In the genomic region with DNA sequence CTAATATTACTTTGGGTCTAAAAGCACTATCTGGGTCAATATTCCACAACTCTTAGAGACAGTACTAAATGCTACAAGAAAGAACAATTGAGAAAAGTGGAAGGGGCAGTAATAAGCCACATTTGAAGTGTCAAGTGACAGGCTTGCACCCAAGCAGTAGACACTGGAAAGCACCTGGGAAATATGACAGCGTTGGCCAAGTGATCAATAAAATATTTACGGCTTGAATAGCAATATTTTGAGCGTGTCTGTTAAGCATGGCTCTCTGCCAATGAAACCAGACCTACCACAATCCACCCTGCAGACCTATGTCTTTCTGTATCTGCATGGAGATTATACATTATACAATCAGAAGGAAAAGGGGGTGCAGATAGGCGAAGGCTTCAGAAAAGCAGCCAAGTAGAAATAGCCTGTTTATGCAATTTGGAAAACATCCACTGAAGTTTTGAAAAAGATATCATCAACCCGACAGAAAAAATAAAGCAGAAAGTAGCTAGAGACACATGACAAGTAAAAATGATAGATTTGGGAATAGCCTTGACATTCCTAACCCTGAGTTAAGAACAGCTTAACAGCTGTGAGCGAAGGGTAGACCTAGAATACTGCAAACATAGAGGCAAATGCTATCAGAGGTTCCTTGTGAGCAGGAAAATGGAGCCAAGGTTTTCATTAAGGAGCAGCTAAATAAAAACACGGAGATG, we compare ENCODE assay signal across 10 cellular contexts.
DNase-seq lines count a peak whose midpoint lies in the region; ATAC-seq and TF ChIP-seq lines count a peak whose summit lies in the region.
"Had no signal": no experiment of that assay in that cellular context is flagged by ENCODE, and none has a peak within 500 bp of the region (broad histone marks: within the 10 kb centered on the region; RNA-seq: fewer than 3 reads in every experiment).

No MANE protein-coding gene starts in this region.

- no peaks in the 10 kb centered on the region for H3K9me3 Mint-ChIP-seq in CD8-positive, alpha-beta T cell

- H3K27ac ChIP-seq in CD8-positive, alpha-beta T cell (ENCODE audit: low read depth, low read length): peak overlapping the region; percentile 91
- H3K27ac ChIP-seq in Karpas-422 (ENCODE audit: low read length): peak overlapping the region; percentile 96
- H3K27ac ChIP-seq in psoas muscle: peak overlapping the region; percentile 5

- ATAC-seq in CD8-positive, alpha-beta T cell: no peak
- ATAC-seq in psoas muscle (no peak), HG02571 (IDR thresholded peaks at IDR 0.05; ENCODE audit: unreplicated experiment) (no peak)

- H3K9me3 ChIP-seq in CD8-positive, alpha-beta T cell (ENCODE audit: low read length): no peaks in the 10 kb centered on the region
- H3K9me3 ChIP-seq in Karpas-422 (ENCODE audit: low read length) (no peaks in the 10 kb centered on the region), endocrine pancreas (ENCODE audit: control insufficient read depth, low read length) (no peaks in the 10 kb centered on the region), psoas muscle (no peaks in the 10 kb centered on the region)

- H4K20me1 ChIP-seq in Karpas-422 (ENCODE audit: insufficient read depth, low read depth, low read length): peaks cover 64% of the 10 kb centered on the region

- no peaks in the 10 kb centered on the region for H3K27me3 ChIP-seq in CD8-positive, alpha-beta T cell (ENCODE audit: insufficient read depth, low read length)
- H3K27me3 ChIP-seq in Karpas-422 (ENCODE audit: low read length): no peaks in the 10 kb centered on the region
- H3K27me3 ChIP-seq in endocrine pancreas (ENCODE audit: control insufficient read depth, insufficient read depth, low read length): no peaks in the 10 kb centered on the region
- H3K27me3 ChIP-seq in psoas muscle (ENCODE audit: insufficient read depth in 3 of 3, low read length in 2 of 3): no peaks in the 10 kb centered on the region

- TF ChIP-seq CTCF in CD8-positive, alpha-beta T cell (IDR thresholded peaks at IDR 0.05): no peak
- TF ChIP-seq CTCF in psoas muscle (IDR thresholded peaks at IDR 0.05): no peak
- TF ChIP-seq CTCF in GM10248 (IDR thresholded peaks at IDR 0.05; ENCODE audit: control extremely low read depth, extremely low read depth, low read depth, missing control alignments): no peak

- POLR2A ChIA-PET in CD8-positive, alpha-beta T cell (lab: Charles Lee): interaction anchor here (0.6 to 14.6 kb wide), 16 partner anchors 10 to 234 kb away, joined by 3 to 274 read pairs (median 20); no protein-coding TSS in a partner anchor
- POLR2A ChIA-PET in GM10248 (lab: Yijun Ruan, JAX): no interaction called here

- no peak for DNase-seq in CD8-positive, alpha-beta T cell
- peak; percentile 38 for DNase-seq in Karpas-422
- no peak for DNase-seq in psoas muscle
- DNase-seq in H4 (ENCODE audit: low spot score): no peak
- no peak for DNase-seq in SK-N-DZ (ENCODE audit: low spot score)
- DNase-seq in GM10248 (ENCODE audit: extremely low spot score): no peak
- DNase-seq: activated CD8-positive, alpha-beta memory T cell treated with anti-CD3 and anti-CD28 coated beads for 24 hours; islet precursor cell had no signal

- H3K4me3 ChIP-seq in CD8-positive, alpha-beta T cell (ENCODE audit: low read depth, low read length): peak overlapping the region; percentile 94
- H3K4me3 ChIP-seq in Karpas-422 (ENCODE audit: low read length) (no peak overlapping the region; the same call in 1 of the 2 replicates), endocrine pancreas (ENCODE audit: control insufficient read depth, insufficient read depth, low read length) (peak overlapping the region; percentile 29), psoas muscle (peak overlapping the region; percentile 88)

- H3K9me2 ChIP-seq in Karpas-422 (replicated peaks; ENCODE audit: insufficient read depth, low read length): no peaks in the 10 kb centered on the region

- peaks cover 95% of the 10 kb centered on the region for H3K36me3 Mint-ChIP-seq in CD8-positive, alpha-beta T cell

- no peak overlapping the region for H2AFZ ChIP-seq in Karpas-422 (ENCODE audit: low read length)

- no peaks in the 10 kb centered on the region for H3K27me3 Mint-ChIP-seq in CD8-positive, alpha-beta T cell (ENCODE audit: low read depth)

- H3K9ac ChIP-seq in Karpas-422 (ENCODE audit: low read length) (no peak overlapping the region; the same call in 1 of the 2 replicates), endocrine pancreas (ENCODE audit: control insufficient read depth, insufficient read depth, low read length) (peak overlapping the region; percentile 1)

- H3K4me3 Mint-ChIP-seq in CD8-positive, alpha-beta T cell: peak overlapping the region; percentile 98

- peaks cover 100% of the 10 kb centered on the region for H3K79me2 ChIP-seq in Karpas-422 (ENCODE audit: low read length)

- peaks cover 37% of the 10 kb centered on the region for H3K4me1 ChIP-seq in CD8-positive, alpha-beta T cell (ENCODE audit: insufficient read depth, low read length)
- peaks cover 90% of the 10 kb centered on the region for H3K4me1 ChIP-seq in Karpas-422 (ENCODE audit: low read length)
- peaks cover 6% of the 10 kb centered on the region for H3K4me1 ChIP-seq in endocrine pancreas (ENCODE audit: control insufficient read depth, insufficient read depth, low read length)
- H3K4me1 ChIP-seq in psoas muscle: peaks cover 46% of the 10 kb centered on the region

- H3K27ac Mint-ChIP-seq in CD8-positive, alpha-beta T cell: peak overlapping the region; percentile 98

- WGBS in psoas muscle, 3 donors: 41 to 50% (median 46%) methylated on average over 7 of the region's 7 CpGs

- H3K4me2 ChIP-seq in Karpas-422 (ENCODE audit: low read depth, low read length, poor library complexity, severe bottlenecking): peak overlapping the region; percentile 78

- peaks cover 24% of the 10 kb centered on the region for H3K36me3 ChIP-seq in CD8-positive, alpha-beta T cell (ENCODE audit: insufficient read depth, low read length)
- peaks cover 44% of the 10 kb centered on the region for H3K36me3 ChIP-seq in Karpas-422 (ENCODE audit: insufficient read depth, low read length)
- no peaks in the 10 kb centered on the region for H3K36me3 ChIP-seq in endocrine pancreas (ENCODE audit: control insufficient read depth, insufficient read depth, low read length)
- peaks cover 0 to 9% of the 10 kb centered on the region in 2 donors for H3K36me3 ChIP-seq in psoas muscle (ENCODE audit: insufficient read depth in 1 of 2, low read depth in 1 of 2)

- CTCF ChIA-PET in CD8-positive, alpha-beta T cell (lab: Charles Lee): interaction anchor here (0.7 to 13.2 kb wide), 10 partner anchors 10 to 225 kb away, joined by 3 to 173 read pairs (median 6); no protein-coding TSS in a partner anchor
- CTCF ChIA-PET in GM10248 (lab: Yijun Ruan, JAX): interaction anchor here (1.1 to 6.3 kb wide), 4 partner anchors 8 to 39 kb away, joined by 4 to 70 read pairs (median 23); no protein-coding TSS in a partner anchor

- peaks cover 61% of the 10 kb centered on the region for H3K4me1 Mint-ChIP-seq in CD8-positive, alpha-beta T cell (ENCODE audit: low read depth)

- intact Hi-C loops in CD8-positive, alpha-beta T cell (cut with DNase I, micrococcal nuclease): loop anchor here (1.0 to 10.0 kb wide), 8 partner anchors 8 to 344 kb away; no protein-coding TSS in a partner anchor
- intact Hi-C loops in psoas muscle (cut with DNase I): no loop called here

Comparison
In these comparisons a context has a peak if more than half of its experiments do, and no peak if none do; other contexts are left out.
1. H3K27ac ChIP-seq: peak in every context shown above with its lines; median percentile 96 in Karpas-422; 91 in CD8-positive, alpha-beta T cell; 5 in psoas muscle.
2. intact Hi-C loops: an anchor here in CD8-positive, alpha-beta T cell (1.0 to 10.0 kb wide); none called in psoas muscle.